38 cellular contexts compared by ENCODE assay signal in the genomic region with DNA sequence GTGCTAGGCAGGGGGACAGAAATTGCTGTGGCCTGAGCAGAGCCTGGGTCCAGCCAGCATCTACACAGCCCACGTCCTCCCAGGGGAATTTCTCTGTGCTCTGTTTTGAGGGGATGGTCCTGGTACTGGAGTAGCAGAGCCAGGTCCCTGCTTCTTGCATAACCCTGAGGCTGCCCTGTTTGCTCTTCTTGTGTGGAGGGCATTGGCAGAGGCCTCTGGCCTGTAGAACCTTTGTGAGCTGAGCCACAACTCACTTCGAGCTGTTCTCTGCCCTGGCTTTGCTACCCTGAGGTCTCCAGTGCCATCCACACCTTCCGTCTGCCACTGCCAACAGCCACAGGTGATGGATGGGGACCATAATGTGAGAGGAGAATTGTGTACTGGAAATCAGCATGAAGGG.
"Had no signal": no experiment of that assay in that cellular context is flagged by ENCODE, and none has a peak within 500 bp of the region (broad histone marks: within the 10 kb centered on the region; RNA-seq: fewer than 3 reads in every experiment).

No MANE protein-coding gene starts in this region.

- H3K36me3 Mint-ChIP-seq: activated naive CD4-positive, alpha-beta T cell treated with anti-CD3 and anti-CD28 coated beads, Interleukin-2, amount 10 ng/mL, durations not matched to agents 7 days and 5 days; activated naive CD4-positive, alpha-beta T cell treated with anti-CD3 and anti-CD28 coated beads, Interleukin-2, amount 50 U/mL, for 24 hours; activated naive CD4-positive, alpha-beta T cell treated with anti-CD3 and anti-CD28 coated beads, Interleukin-2, amount 50 U/mL, for 72 hours; activated naive CD8-positive, alpha-beta T cell; activated naive CD8-positive, alpha-beta T cell treated with anti-CD3 and anti-CD28 coated beads for 36 hours; activated naive CD8-positive, alpha-beta T cell treated with anti-CD3 and anti-CD28 coated beads, Interleukin-2, amount 10 ng/mL, durations not matched to agents 7 days and 5 days; brain had no signal

- H3K4me1 Mint-ChIP-seq: activated naive CD4-positive, alpha-beta T cell treated with anti-CD3 and anti-CD28 coated beads, Interleukin-2, amount 10 ng/mL, durations not matched to agents 7 days and 5 days; activated naive CD4-positive, alpha-beta T cell treated with anti-CD3 and anti-CD28 coated beads, Interleukin-2, amount 50 U/mL, for 24 hours; activated naive CD8-positive, alpha-beta T cell treated with anti-CD3 and anti-CD28 coated beads for 36 hours; activated naive CD8-positive, alpha-beta T cell treated with anti-CD3 and anti-CD28 coated beads, Interleukin-2, amount 10 ng/mL, durations not matched to agents 7 days and 5 days; activated naive CD8-positive, alpha-beta T cell treated with anti-CD3 and anti-CD28 coated beads, Interleukin-2, amount 50 U/mL, for 24 hours; activated T-helper 17 cell treated with anti-CD3 and anti-CD28 coated beads, Interleukin-2, amount 50 U/mL, for 72 hours; brain; central memory CD8-positive, alpha-beta T cell had no signal

- H3K27me3 ChIP-seq: adrenal gland, ascending aorta, body of pancreas, brain microvascular endothelial cell, breast epithelium, cardiac muscle cell had no signal

- ATAC-seq: activated naive CD4-positive, alpha-beta T cell treated with anti-CD3 and anti-CD28 coated beads, Interleukin-2, amount 50 U/mL, for 72 hours; activated naive CD8-positive, alpha-beta T cell treated with anti-CD3 and anti-CD28 coated beads, Interleukin-2, amount 50 U/mL, for 24 hours; activated T-cell treated with anti-CD3 and anti-CD28 coated beads, Interleukin-2, amount 50 U/mL, for 4 hours; activated T-cell treated with anti-CD3 and anti-CD28 coated beads, Interleukin-2, amount 50 U/mL, for 72 hours; activated T-helper 17 cell treated with anti-CD3 and anti-CD28 coated beads, Interleukin-2, amount 50 U/mL, for 72 hours; body of pancreas had no signal

- H3K27ac ChIP-seq: adrenal gland, ascending aorta, body of pancreas, brain microvascular endothelial cell, breast epithelium, cardiac muscle cell had no signal

- H3K4me3 ChIP-seq: adrenal gland, ascending aorta, body of pancreas, breast epithelium, cardiac muscle cell had no signal

- H3K27ac Mint-ChIP-seq: activated naive CD4-positive, alpha-beta T cell treated with anti-CD3 and anti-CD28 coated beads for 36 hours; activated naive CD4-positive, alpha-beta T cell treated with anti-CD3 and anti-CD28 coated beads, Interleukin-2, amount 10 ng/mL, durations not matched to agents 7 days and 5 days; activated naive CD4-positive, alpha-beta T cell treated with anti-CD3 and anti-CD28 coated beads, Interleukin-2, amount 50 U/mL, for 24 hours; activated naive CD4-positive, alpha-beta T cell treated with anti-CD3 and anti-CD28 coated beads, Interleukin-2, amount 50 U/mL, for 72 hours; activated naive CD8-positive, alpha-beta T cell; activated naive CD8-positive, alpha-beta T cell treated with anti-CD3 and anti-CD28 coated beads for 36 hours; activated naive CD8-positive, alpha-beta T cell treated with anti-CD3 and anti-CD28 coated beads, Interleukin-2, amount 10 ng/mL, durations not matched to agents 7 days and 5 days; activated naive CD8-positive, alpha-beta T cell treated with anti-CD3 and anti-CD28 coated beads, Interleukin-2, amount 50 U/mL, for 24 hours; activated T-cell treated with anti-CD3 and anti-CD28 coated beads, Interleukin-2, amount 50 U/mL, for 24 hours; activated T-cell treated with anti-CD3 and anti-CD28 coated beads, Interleukin-2, amount 50 U/mL, for 72 hours; activated T-helper 1 cell treated with anti-CD3 and anti-CD28 coated beads, Interleukin-12 subunit alpha, Interleukin-12 subunit beta, Interleukin-2, Interleukin-4 antibody, amounts not matched to agents 30 ng/mL and 10 ng/mL and 1 ng/mL, durations not matched to agents 14 hours and 24 hours and 36 hours; activated T-helper 17 cell treated with anti-CD3 and anti-CD28 coated beads, Interleukin-2, amount 50 U/mL, for 72 hours; activated T-helper 2 cell treated with anti-CD3 and anti-CD28 coated beads, Interferon-gamma antibody, Interleukin-2, Interleukin-4, amounts not matched to agents 10 μg/mL and 5 μg/mL and 100 μg/mL, durations not matched to agents 14 hours and 24 hours and 36 hours; brain had no signal

- DNase-seq: activated effector memory CD4-positive, alpha-beta T cell treated with anti-CD3 and anti-CD28 coated beads, Interleukin-2, amount 50 U/mL, for 16 hours; activated effector memory CD4-positive, alpha-beta T cell treated with Interleukin-2 at 50 U/mL for 16 hours; activated gamma-delta T cell; activated gamma-delta T cell treated with Interleukin-2 at 50 U/mL for 16 hours; activated naive CD4-positive, alpha-beta T cell; activated naive CD4-positive, alpha-beta T cell treated with anti-CD3 and anti-CD28 coated beads for 36 hours; activated naive CD4-positive, alpha-beta T cell treated with anti-CD3 and anti-CD28 coated beads, Interleukin-2, amount 10 ng/mL, durations not matched to agents 7 days and 5 days; activated naive CD4-positive, alpha-beta T cell treated with anti-CD3 and anti-CD28 coated beads, Interleukin-2, amount 50 U/mL, for 16 hours; activated naive CD4-positive, alpha-beta T cell treated with Interleukin-2 at 50 U/mL for 16 hours; activated naive CD8-positive, alpha-beta T cell treated with anti-CD3 and anti-CD28 coated beads for 36 hours; activated naive CD8-positive, alpha-beta T cell treated with anti-CD3 and anti-CD28 coated beads, Interleukin-2, amount 10 ng/mL, durations not matched to agents 7 days and 5 days; activated naive CD8-positive, alpha-beta T cell treated with anti-CD3 and anti-CD28 coated beads, Interleukin-2, amount 50 U/mL, for 24 hours; activated T-cell treated with anti-CD3 and anti-CD28 coated beads, Interleukin-2, amount 50 U/mL, for 1 hour; activated T-cell treated with anti-CD3 and anti-CD28 coated beads, Interleukin-2, amount 50 U/mL, for 24 hours; activated T-cell treated with anti-CD3 and anti-CD28 coated beads, Interleukin-2, amount 50 U/mL, for 4 hours; activated T-cell treated with anti-CD3 and anti-CD28 coated beads, Interleukin-2, amount 50 U/mL, for 48 hours; activated T-cell treated with anti-CD3 and anti-CD28 coated beads, Interleukin-2, amount 50 U/mL, for 72 hours; adrenal gland; amniotic stem cell; amygdala; anterior cingulate cortex; aorta; body of pancreas; brain microvascular endothelial cell; caudate nucleus; central memory CD4-positive, alpha-beta T cell; cerebellar nuclear complex had no signal

- H3K36me3 ChIP-seq: adrenal gland, ascending aorta, brain microvascular endothelial cell, breast epithelium, cardiac muscle cell had no signal

- H3K9me3 ChIP-seq: adrenal gland, ascending aorta, body of pancreas, breast epithelium had no signal

- H3K4me3 Mint-ChIP-seq: activated naive CD4-positive, alpha-beta T cell treated with anti-CD3 and anti-CD28 coated beads for 36 hours; activated naive CD4-positive, alpha-beta T cell treated with anti-CD3 and anti-CD28 coated beads, Interleukin-2, amount 10 ng/mL, durations not matched to agents 7 days and 5 days; activated naive CD4-positive, alpha-beta T cell treated with anti-CD3 and anti-CD28 coated beads, Interleukin-2, amount 50 U/mL, for 24 hours; activated naive CD8-positive, alpha-beta T cell; activated naive CD8-positive, alpha-beta T cell treated with anti-CD3 and anti-CD28 coated beads for 36 hours; activated naive CD8-positive, alpha-beta T cell treated with anti-CD3 and anti-CD28 coated beads, Interleukin-2, amount 10 ng/mL, durations not matched to agents 7 days and 5 days; activated naive CD8-positive, alpha-beta T cell treated with anti-CD3 and anti-CD28 coated beads, Interleukin-2, amount 50 U/mL, for 24 hours; activated T-cell treated with anti-CD3 and anti-CD28 coated beads, Interleukin-2, amount 50 U/mL, for 24 hours; activated T-cell treated with anti-CD3 and anti-CD28 coated beads, Interleukin-2, amount 50 U/mL, for 4 hours; activated T-cell treated with anti-CD3 and anti-CD28 coated beads, Interleukin-2, amount 50 U/mL, for 72 hours; activated T-helper 1 cell treated with anti-CD3 and anti-CD28 coated beads, Interleukin-12 subunit alpha, Interleukin-12 subunit beta, Interleukin-2, Interleukin-4 antibody, amounts not matched to agents 30 ng/mL and 10 ng/mL and 1 ng/mL, durations not matched to agents 14 hours and 24 hours and 36 hours; activated T-helper 17 cell treated with anti-CD3 and anti-CD28 coated beads, Interleukin-2, amount 50 U/mL, for 72 hours; brain; central memory CD8-positive, alpha-beta T cell had no signal

- H3K4me1 ChIP-seq: adrenal gland, ascending aorta, body of pancreas, breast epithelium had no signal

- H3K9me3 Mint-ChIP-seq: activated naive CD4-positive, alpha-beta T cell treated with anti-CD3 and anti-CD28 coated beads for 36 hours; activated naive CD4-positive, alpha-beta T cell treated with anti-CD3 and anti-CD28 coated beads, Interleukin-2, amount 10 ng/mL, durations not matched to agents 7 days and 5 days; activated naive CD4-positive, alpha-beta T cell treated with anti-CD3 and anti-CD28 coated beads, Interleukin-2, amount 50 U/mL, for 24 hours; activated naive CD4-positive, alpha-beta T cell treated with anti-CD3 and anti-CD28 coated beads, Interleukin-2, amount 50 U/mL, for 72 hours; activated naive CD8-positive, alpha-beta T cell treated with anti-CD3 and anti-CD28 coated beads for 36 hours; activated naive CD8-positive, alpha-beta T cell treated with anti-CD3 and anti-CD28 coated beads, Interleukin-2, amount 10 ng/mL, durations not matched to agents 7 days and 5 days; activated naive CD8-positive, alpha-beta T cell treated with anti-CD3 and anti-CD28 coated beads, Interleukin-2, amount 50 U/mL, for 24 hours; activated T-cell treated with anti-CD3 and anti-CD28 coated beads, Interleukin-2, amount 50 U/mL, for 24 hours; activated T-cell treated with anti-CD3 and anti-CD28 coated beads, Interleukin-2, amount 50 U/mL, for 4 hours; activated T-cell treated with anti-CD3 and anti-CD28 coated beads, Interleukin-2, amount 50 U/mL, for 72 hours; activated T-helper 1 cell treated with anti-CD3 and anti-CD28 coated beads, Interleukin-12 subunit alpha, Interleukin-12 subunit beta, Interleukin-2, Interleukin-4 antibody, amounts not matched to agents 30 ng/mL and 10 ng/mL and 1 ng/mL, durations not matched to agents 14 hours and 24 hours and 36 hours; activated T-helper 17 cell treated with anti-CD3 and anti-CD28 coated beads, Interleukin-2, amount 50 U/mL, for 72 hours; activated T-helper 2 cell treated with anti-CD3 and anti-CD28 coated beads, Interferon-gamma antibody, Interleukin-2, Interleukin-4, amounts not matched to agents 10 μg/mL and 5 μg/mL and 100 μg/mL, durations not matched to agents 14 hours and 24 hours and 36 hours; central memory CD8-positive, alpha-beta T cell had no signal
